In the genomic region with DNA sequence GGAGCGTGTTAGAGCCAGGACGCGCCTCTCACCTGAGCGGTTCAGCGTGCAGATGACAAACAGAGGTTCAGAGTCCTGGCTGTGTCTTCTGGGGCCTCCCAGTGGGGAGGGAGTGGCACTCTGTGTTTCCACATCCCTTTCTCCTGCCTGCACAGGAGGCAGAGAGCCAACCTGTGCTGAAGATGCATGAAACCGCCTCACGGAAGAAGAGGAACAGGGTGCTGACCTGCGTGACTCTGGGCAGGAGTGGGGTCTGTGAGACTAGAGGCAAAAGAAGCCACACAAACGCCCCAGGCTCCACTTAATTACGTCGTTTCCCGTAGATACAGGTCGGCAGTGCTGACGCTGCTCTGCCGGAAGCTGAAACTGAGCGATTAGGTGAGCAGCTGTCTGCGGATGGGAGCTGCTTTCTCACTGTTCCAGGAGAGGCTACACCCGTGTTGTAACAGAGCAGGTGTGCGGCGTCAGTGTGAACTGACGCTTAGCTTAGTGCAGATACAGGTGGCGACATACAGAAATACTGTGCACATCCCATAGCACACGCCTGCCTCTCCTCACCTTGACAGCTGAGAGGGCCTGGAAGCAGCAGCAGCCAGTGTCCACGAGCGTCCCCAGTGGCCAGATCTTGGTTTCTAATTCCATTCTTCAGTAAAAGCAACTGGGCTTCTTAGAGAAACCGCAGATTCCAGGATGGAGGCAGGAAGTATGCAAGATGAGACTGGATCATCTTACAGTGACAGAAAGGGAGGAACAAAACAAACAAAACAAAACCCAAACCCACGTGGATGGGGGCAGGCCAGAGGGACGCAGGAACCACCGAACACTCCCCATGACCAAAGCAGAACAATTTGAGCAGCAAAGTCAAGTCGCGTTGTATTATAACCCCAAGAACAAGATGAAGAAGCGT, we compare ENCODE assay signal across 1 cellular context.
TF ChIP-seq lines count a peak whose summit lies in the region.

No MANE protein-coding gene starts in this region.

TF ChIP-seq in WTC11, 78 proteins besides CTCF, POLR2A, EP300 and RAD21 (continued from another document):
- TF ChIP-seq, protein P1, sequence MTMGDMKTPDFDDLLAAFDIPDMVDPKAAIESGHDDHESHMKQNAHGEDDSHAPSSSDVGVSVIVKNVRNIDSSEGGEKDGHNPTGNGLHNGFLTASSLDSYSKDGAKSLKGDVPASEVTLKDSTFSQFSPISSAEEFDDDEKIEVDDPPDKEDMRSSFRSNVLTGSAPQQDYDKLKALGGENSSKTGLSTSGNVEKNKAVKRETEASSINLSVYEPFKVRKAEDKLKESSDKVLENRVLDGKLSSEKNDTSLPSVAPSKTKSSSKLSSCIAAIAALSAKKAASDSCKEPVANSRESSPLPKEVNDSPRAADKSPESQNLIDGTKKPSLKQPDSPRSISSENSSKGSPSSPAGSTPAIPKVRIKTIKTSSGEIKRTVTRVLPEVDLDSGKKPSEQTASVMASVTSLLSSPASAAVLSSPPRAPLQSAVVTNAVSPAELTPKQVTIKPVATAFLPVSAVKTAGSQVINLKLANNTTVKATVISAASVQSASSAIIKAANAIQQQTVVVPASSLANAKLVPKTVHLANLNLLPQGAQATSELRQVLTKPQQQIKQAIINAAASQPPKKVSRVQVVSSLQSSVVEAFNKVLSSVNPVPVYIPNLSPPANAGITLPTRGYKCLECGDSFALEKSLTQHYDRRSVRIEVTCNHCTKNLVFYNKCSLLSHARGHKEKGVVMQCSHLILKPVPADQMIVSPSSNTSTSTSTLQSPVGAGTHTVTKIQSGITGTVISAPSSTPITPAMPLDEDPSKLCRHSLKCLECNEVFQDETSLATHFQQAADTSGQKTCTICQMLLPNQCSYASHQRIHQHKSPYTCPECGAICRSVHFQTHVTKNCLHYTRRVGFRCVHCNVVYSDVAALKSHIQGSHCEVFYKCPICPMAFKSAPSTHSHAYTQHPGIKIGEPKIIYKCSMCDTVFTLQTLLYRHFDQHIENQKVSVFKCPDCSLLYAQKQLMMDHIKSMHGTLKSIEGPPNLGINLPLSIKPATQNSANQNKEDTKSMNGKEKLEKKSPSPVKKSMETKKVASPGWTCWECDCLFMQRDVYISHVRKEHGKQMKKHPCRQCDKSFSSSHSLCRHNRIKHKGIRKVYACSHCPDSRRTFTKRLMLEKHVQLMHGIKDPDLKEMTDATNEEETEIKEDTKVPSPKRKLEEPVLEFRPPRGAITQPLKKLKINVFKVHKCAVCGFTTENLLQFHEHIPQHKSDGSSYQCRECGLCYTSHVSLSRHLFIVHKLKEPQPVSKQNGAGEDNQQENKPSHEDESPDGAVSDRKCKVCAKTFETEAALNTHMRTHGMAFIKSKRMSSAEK (CRISPR knock-in tag; IDR thresholded peaks at IDR 0.05; ENCODE audit: borderline replicate concordance) = no peak
- TF ChIP-seq, protein P2, sequence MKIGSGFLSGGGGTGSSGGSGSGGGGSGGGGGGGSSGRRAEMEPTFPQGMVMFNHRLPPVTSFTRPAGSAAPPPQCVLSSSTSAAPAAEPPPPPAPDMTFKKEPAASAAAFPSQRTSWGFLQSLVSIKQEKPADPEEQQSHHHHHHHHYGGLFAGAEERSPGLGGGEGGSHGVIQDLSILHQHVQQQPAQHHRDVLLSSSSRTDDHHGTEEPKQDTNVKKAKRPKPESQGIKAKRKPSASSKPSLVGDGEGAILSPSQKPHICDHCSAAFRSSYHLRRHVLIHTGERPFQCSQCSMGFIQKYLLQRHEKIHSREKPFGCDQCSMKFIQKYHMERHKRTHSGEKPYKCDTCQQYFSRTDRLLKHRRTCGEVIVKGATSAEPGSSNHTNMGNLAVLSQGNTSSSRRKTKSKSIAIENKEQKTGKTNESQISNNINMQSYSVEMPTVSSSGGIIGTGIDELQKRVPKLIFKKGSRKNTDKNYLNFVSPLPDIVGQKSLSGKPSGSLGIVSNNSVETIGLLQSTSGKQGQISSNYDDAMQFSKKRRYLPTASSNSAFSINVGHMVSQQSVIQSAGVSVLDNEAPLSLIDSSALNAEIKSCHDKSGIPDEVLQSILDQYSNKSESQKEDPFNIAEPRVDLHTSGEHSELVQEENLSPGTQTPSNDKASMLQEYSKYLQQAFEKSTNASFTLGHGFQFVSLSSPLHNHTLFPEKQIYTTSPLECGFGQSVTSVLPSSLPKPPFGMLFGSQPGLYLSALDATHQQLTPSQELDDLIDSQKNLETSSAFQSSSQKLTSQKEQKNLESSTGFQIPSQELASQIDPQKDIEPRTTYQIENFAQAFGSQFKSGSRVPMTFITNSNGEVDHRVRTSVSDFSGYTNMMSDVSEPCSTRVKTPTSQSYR (CRISPR knock-in tag; IDR thresholded peaks at IDR 0.05) = no peak
